ENCODE assay signal across 1 cellular context in genomic region chr1:56965916-56966697, GRCh38.
TF ChIP-seq lines count a peak whose summit lies in the region.

C8B (minus strand) TSS chr1:56966015; CDS start chr1:56965948, 67 bp downstream.

TF ChIP-seq in IMR-90, 13 proteins besides CTCF, POLR2A, EP300 and RAD21 (continued from another document):
- TF ChIP-seq MAZ (IDR thresholded peaks at IDR 0.05; ENCODE audit: borderline replicate concordance, low read depth, low read length) = no peak
- no peak for TF ChIP-seq CEBPB (IDR thresholded peaks at IDR 0.05; ENCODE audit: low read depth, low read length)
- TF ChIP-seq CHD1 (IDR thresholded peaks at IDR 0.05; ENCODE audit: low read depth, low read length) = no peak
- no peak for TF ChIP-seq USF2 (IDR thresholded peaks at IDR 0.05; ENCODE audit: low read depth, low read length)
- no peak for TF ChIP-seq RFX5 (IDR thresholded peaks at IDR 0.05; ENCODE audit: low read depth, low read length)
- TF ChIP-seq SMC3 (IDR thresholded peaks at IDR 0.05; ENCODE audit: low read depth, low read length) = no peak
